Comparison of ENCODE assay signal across 17 cellular contexts in the genomic region with DNA sequence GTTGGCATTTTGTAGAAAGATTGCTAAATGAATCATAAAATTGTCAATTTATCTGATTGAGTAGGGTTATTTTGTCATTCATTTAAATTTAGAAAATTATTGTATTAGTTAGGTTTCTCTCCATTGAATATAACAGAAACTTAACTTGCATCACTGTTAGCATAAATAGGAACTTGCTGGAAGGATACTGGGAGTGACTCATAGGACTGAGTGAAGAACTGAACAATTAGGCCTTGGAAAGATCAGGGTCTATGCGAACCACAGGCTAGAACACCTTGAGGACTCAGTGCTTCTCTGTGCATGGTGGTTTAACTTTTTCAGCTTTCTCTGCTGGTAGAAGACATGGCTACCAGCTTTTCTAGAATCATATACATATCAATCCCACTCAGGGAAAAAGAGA.
"Had no signal": no experiment of that assay in that cellular context is flagged by ENCODE, and none has a peak within 500 bp of the region (broad histone marks: within the 10 kb centered on the region; RNA-seq: fewer than 3 reads in every experiment).

No MANE protein-coding gene starts in this region.

- H3K27me3 ChIP-seq: dorsolateral prefrontal cortex, sigmoid colon, testis, uterus had no signal

- H3K36me3 ChIP-seq: lower lobe of right lung, sigmoid colon, uterus, WERI-Rb-1 had no signal

- FAIRE-seq: colon had no signal

- DNase-seq: activated CD4-positive, CD25-positive, alpha-beta regulatory T cell treated with anti-CD3 and anti-CD28 coated beads, Interleukin-2, amount 50 U/mL, for 72 hours; activated CD8-positive, alpha-beta memory T cell treated with anti-CD3 and anti-CD28 coated beads for 24 hours; activated CD8-positive, alpha-beta memory T cell treated with anti-CD3 and anti-CD28 coated beads, Interleukin-2, amount 50 U/mL, for 4 hours; activated T-cell treated with anti-CD3 and anti-CD28 coated beads, Interleukin-2, amount 50 U/mL, for 24 hours; aorta; central memory CD4-positive, alpha-beta T cell; dorsolateral prefrontal cortex; lower lobe of right lung; naive thymus-derived CD4-positive, alpha-beta T cell; retina; sigmoid colon; stimulated activated CD4-positive, alpha-beta T cell treated with anti-CD3 and anti-CD28 coated beads, Interleukin-2, amount 100 ng/mL, for 48 hours; stimulated activated naive CD4-positive, alpha-beta T cell; testis; uterus; WERI-Rb-1 had no signal

- H3K4me3 ChIP-seq: dorsolateral prefrontal cortex, lower lobe of right lung, sigmoid colon, testis, uterus had no signal
